8 cellular contexts compared by ENCODE assay signal in genomic region chr1:154334647-154335350, GRCh38. TPM values are rescaled to one million over a fixed set of nuclear protein-coding genes. Genes with fewer than 3 reads are reported as not detected.
DNase-seq lines count a peak whose midpoint lies in the region; ATAC-seq and TF ChIP-seq lines count a peak whose summit lies in the region.

No MANE protein-coding gene starts in this region.

- peaks cover 78% of the 10 kb centered on the region for H3K27me3 Mint-ChIP-seq in Calu3 (ENCODE audit: unreplicated experiment)
- H3K27me3 Mint-ChIP-seq in dendritic cell treated with granulocyte-macrophage colony-stimulating factor and Interleukin-4, amounts not matched to agents 40 ng/mL and 50 ng/mL, for 4 days: peaks cover 5% of the 10 kb centered on the region

- peak overlapping the region; percentile 2 for H3K27ac ChIP-seq in lower lobe of right lung

- no peaks in the 10 kb centered on the region for H3K9me3 Mint-ChIP-seq in Calu3 (ENCODE audit: low read depth, unreplicated experiment)
- no peaks in the 10 kb centered on the region for H3K9me3 Mint-ChIP-seq in dendritic cell treated with granulocyte-macrophage colony-stimulating factor and Interleukin-4, amounts not matched to agents 40 ng/mL and 50 ng/mL, for 4 days

- DNase-seq in Calu3 (peak; percentile 88), NCI-H748 (lab: John Stamatoyannopoulos, UW; ENCODE audit: unreplicated experiment) (peak; percentile 77), lower lobe of right lung (peak; percentile 94)
- peak; percentile 94 to 95 for DNase-seq in activated CD4-positive, alpha-beta T cell treated with anti-CD3 and anti-CD28 coated beads, Interleukin-2, amount 50 U/mL, for 48 hours
- peak; percentile 76 for DNase-seq in stimulated activated CD8-positive, alpha-beta memory T cell treated with anti-CD3 and anti-CD28 coated beads, Interleukin-12 subunit alpha, Interleukin-12 subunit beta, amount 100 ng/mL, for 4 hours (ENCODE audit: low read depth)

- H3K4me3 Mint-ChIP-seq in Calu3 (ENCODE audit: low read depth, unreplicated experiment): no peak overlapping the region
- no peak overlapping the region for H3K4me3 Mint-ChIP-seq in dendritic cell treated with granulocyte-macrophage colony-stimulating factor and Interleukin-4, amounts not matched to agents 40 ng/mL and 50 ng/mL, for 4 days

- no peaks in the 10 kb centered on the region for H3K27me3 ChIP-seq in lower lobe of right lung (ENCODE audit: low read depth)

- TF ChIP-seq CTCF in Calu3 (IDR thresholded peaks at IDR 0.05; ENCODE audit: unreplicated experiment): peak; percentile 79
- TF ChIP-seq CTCF in lower lobe of right lung (IDR thresholded peaks at IDR 0.05): peak; percentile 92

- BruUV-seq in Calu3 (replicated peaks; lab: Mats Ljungman, UMichigan): no TSS peak

- no peak overlapping the region for H3K4me3 ChIP-seq in lower lobe of right lung

- peaks cover 68% of the 10 kb centered on the region for H3K36me3 ChIP-seq in lower lobe of right lung

- no peaks in the 10 kb centered on the region for H3K36me3 Mint-ChIP-seq in Calu3 (ENCODE audit: insufficient read depth, unreplicated experiment)
- H3K36me3 Mint-ChIP-seq in dendritic cell treated with granulocyte-macrophage colony-stimulating factor and Interleukin-4, amounts not matched to agents 40 ng/mL and 50 ng/mL, for 4 days (ENCODE audit: low read depth): no peaks in the 10 kb centered on the region

- intact Hi-C loops in Calu3 (cut with micrococcal nuclease; ENCODE audit: unreplicated experiment): loop anchor here (10.0 kb wide), 1 partner anchor 140 kb away; the partner anchor contains the start of gene TPM3
- intact Hi-C loops in dendritic cell treated with granulocyte-macrophage colony-stimulating factor and Interleukin-4, amounts not matched to agents 40 ng/mL and 50 ng/mL, for 4 days (cut with micrococcal nuclease): loop anchor here (5.0 kb wide), 3 partner anchors 62 to 143 kb away; partner anchors contain the start of gene HAX1
- intact Hi-C loops in lower lobe of right lung (cut with DNase I): no loop called here

- H3K4me1 ChIP-seq in lower lobe of right lung: peaks cover 13% of the 10 kb centered on the region

- peaks cover 18% of the 10 kb centered on the region for H3K4me1 Mint-ChIP-seq in Calu3 (ENCODE audit: low read depth, unreplicated experiment)
- H3K4me1 Mint-ChIP-seq in dendritic cell treated with granulocyte-macrophage colony-stimulating factor and Interleukin-4, amounts not matched to agents 40 ng/mL and 50 ng/mL, for 4 days (ENCODE audit: low read depth): peaks cover 36% of the 10 kb centered on the region

- peak; percentile 50 for ATAC-seq in HG02588 (IDR thresholded peaks at IDR 0.05; ENCODE audit: unreplicated experiment)
- ATAC-seq in lower lobe of right lung: peak; percentile 89 to 93
- no peak for ATAC-seq in HG02970 (IDR thresholded peaks at IDR 0.05; ENCODE audit: low FRiP score, unreplicated experiment)

- no peak overlapping the region for H3K27ac Mint-ChIP-seq in Calu3 (ENCODE audit: unreplicated experiment)
- peak overlapping the region; percentile 23 for H3K27ac Mint-ChIP-seq in dendritic cell treated with granulocyte-macrophage colony-stimulating factor and Interleukin-4, amounts not matched to agents 40 ng/mL and 50 ng/mL, for 4 days

- no peaks in the 10 kb centered on the region for H3K9me3 ChIP-seq in lower lobe of right lung

- CTCF ChIA-PET in Calu3 (lab: Charles Lee): interaction anchor here (0.6 to 3.0 kb wide), 19 partner anchors 8 to 225 kb away, joined by 3 to 23 read pairs (median 5); partner anchors contain the start of genes ATP8B2 and HAX1

RNA-seq across cellular contexts. Expression of gene ATP8B2, which starts 9.5 kb away (rescaled TPM):
- total RNA-seq in Calu3 (2022): 9.1 and 9.9 TPM in 2 replicates
- total RNA-seq in lower lobe of right lung: 26.0 TPM

RNA-seq across cellular contexts. Expression of gene AQP10, which starts 13.9 kb away (rescaled TPM):
- total RNA-seq in Calu3 (2022) (not detected in 2 replicates), lower lobe of right lung (0.47 TPM)
